19 cellular contexts compared by ENCODE assay signal in the genomic region with DNA sequence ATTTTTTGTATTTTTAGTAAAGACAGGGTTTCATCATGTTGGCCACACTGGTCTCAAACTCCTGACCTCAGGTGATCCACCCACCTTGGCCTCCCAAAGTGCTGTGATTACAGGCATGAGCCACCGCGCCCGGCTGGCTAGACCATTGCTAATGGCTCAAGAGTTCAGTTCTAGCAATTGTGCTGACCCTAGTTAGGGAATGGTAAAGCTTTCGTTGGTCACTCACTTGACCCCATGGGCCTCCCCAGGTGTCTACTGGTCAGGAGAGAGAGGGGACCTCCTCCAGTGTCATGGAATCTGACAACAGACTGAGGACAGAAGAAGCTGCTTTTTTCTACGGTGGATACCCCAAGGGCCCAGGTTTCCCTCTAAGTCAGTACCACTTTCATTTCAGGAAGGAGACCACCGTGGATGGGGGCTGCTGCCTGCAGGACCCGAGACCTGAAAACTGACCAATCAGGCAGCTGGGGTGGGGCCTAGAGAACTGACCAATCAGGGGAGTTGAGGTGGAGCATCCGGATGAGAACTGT. TPM values are rescaled to one million over a fixed set of nuclear protein-coding genes. Genes with fewer than 3 reads are reported as not detected.
"Had no signal": no experiment of that assay in that cellular context is flagged by ENCODE, and none has a peak within 500 bp of the region (broad histone marks: within the 10 kb centered on the region; RNA-seq: fewer than 3 reads in every experiment).

No MANE protein-coding gene starts in this region.

- DNase-seq: activated CD4-positive, alpha-beta T cell treated with anti-CD3 and anti-CD28 coated beads, Interleukin-2, amount 10 ng/mL, durations not matched to agents 24 days and 14 days; activated CD4-positive, CD25-positive, alpha-beta regulatory T cell; activated naive CD4-positive, alpha-beta T cell; activated T-cell treated with anti-CD3 and anti-CD28 coated beads, Interleukin-2, amount 50 U/mL, for 1 hour; amniotic stem cell; lower lobe of right lung; posterior cingulate gyrus; retina; small intestine; stimulated activated CD4-positive, alpha-beta T cell treated with anti-CD3 and anti-CD28 coated beads, Interleukin-4, amount 100 ng/mL, for 24 hours; stomach; T-helper 1 cell; T-helper 9 cell had no signal

- H3K4me1 ChIP-seq: lower lobe of right lung, stomach, upper lobe of left lung had no signal

- H3K27me3 ChIP-seq: dorsolateral prefrontal cortex, stomach, upper lobe of left lung had no signal

- H3K9me3 ChIP-seq: lower lobe of right lung, upper lobe of left lung had no signal

- ATAC-seq: stimulated activated effector memory CD8-positive, alpha-beta T cell treated with anti-CD3 and anti-CD28 coated beads, Interleukin-12 subunit alpha, Interleukin-12 subunit beta, amount 100 ng/mL, for 72 hours had no signal

- H3K36me3 ChIP-seq: lower lobe of right lung, stomach, upper lobe of left lung had no signal

- H3K27ac ChIP-seq: lower lobe of right lung, stomach, upper lobe of left lung had no signal

- H3K4me3 ChIP-seq: lower lobe of right lung, upper lobe of left lung had no signal

RNA-seq across cellular contexts. Expression of a gene that starts 0.6 kb away (rescaled TPM):
- total RNA-seq: activated CD4-positive, alpha-beta T cell treated with anti-CD3 and anti-CD28 coated beads, Interleukin-2, amount 10 ng/mL, durations not matched to agents 24 days and 14 days; activated CD8-positive, alpha-beta T cell treated with anti-CD3 and anti-CD28 coated beads for 36 hours; activated naive CD8-positive, alpha-beta T cell treated with anti-CD3 and anti-CD28 coated beads for 36 hours; lower lobe of right lung; natural killer cell treated with Interleukin-12 subunit alpha and Interleukin-12 subunit beta and Interleukin-15 and Interleukin-18, amount 100 ng/mL, for 72 hours; upper lobe of left lung had no signal
